In the genomic region with DNA sequence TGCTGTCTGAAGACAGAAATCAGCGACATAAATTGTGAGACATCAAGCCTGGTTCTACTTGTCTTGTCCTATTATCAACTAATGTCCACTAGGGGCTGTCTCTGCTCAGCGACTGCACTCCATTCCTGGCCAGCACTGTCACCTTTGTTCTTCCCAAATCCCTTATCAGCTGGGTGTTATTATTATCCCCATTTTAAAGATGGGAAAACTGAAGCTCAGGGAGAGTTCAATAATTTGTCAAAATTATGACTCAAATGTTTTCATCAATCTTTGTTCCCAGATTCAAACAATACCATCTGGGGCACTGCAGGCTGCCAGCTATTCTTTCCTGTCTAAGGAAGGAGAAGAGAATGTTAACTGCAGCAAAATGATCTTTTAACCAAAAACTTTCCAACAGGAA, we compare ENCODE assay signal across 11 cellular contexts.
A peak's percentile ranks its signal among the peaks of the same experiment; 100 is the strongest.
DNase-seq lines count a peak whose midpoint lies in the region; ATAC-seq and TF ChIP-seq lines count a peak whose summit lies in the region.
"Had no signal": no experiment of that assay in that cellular context is flagged by ENCODE, and none has a peak within 500 bp of the region (broad histone marks: within the 10 kb centered on the region; RNA-seq: fewer than 3 reads in every experiment).

No MANE protein-coding gene starts in this region.

- H3K4me1 ChIP-seq in psoas muscle: peaks cover 8% of the 10 kb centered on the region

- H3K4me1 Mint-ChIP-seq in activated CD8-positive, alpha-beta T cell treated with anti-CD3 and anti-CD28 coated beads, Interleukin-2, amount 10 ng/mL, durations not matched to agents 7 days and 5 days (ENCODE audit: low read depth): no peaks in the 10 kb centered on the region
- H3K4me1 Mint-ChIP-seq: B cell had no signal

- POLR2A ChIA-PET in activated CD8-positive, alpha-beta T cell treated with anti-CD3 and anti-CD28 coated beads, Interleukin-2, amount 10 ng/mL, durations not matched to agents 7 days and 5 days (lab: Charles Lee): no interaction called here

- 49 to 60% (median 52%) methylated on average over 2 of the region's 2 CpGs for WGBS in psoas muscle, 3 donors

- TF ChIP-seq CTCF in psoas muscle (IDR thresholded peaks at IDR 0.05): no peak

- no peaks in the 10 kb centered on the region for H3K27me3 ChIP-seq in psoas muscle (ENCODE audit: insufficient read depth in 3 of 3, low read length in 2 of 3)

- no peaks in the 10 kb centered on the region for H3K36me3 Mint-ChIP-seq in activated CD8-positive, alpha-beta T cell treated with anti-CD3 and anti-CD28 coated beads, Interleukin-2, amount 10 ng/mL, durations not matched to agents 7 days and 5 days (ENCODE audit: low read depth)
- H3K36me3 Mint-ChIP-seq: activated naive CD8-positive, alpha-beta T cell had no signal

- no peak overlapping the region for H3K4me3 Mint-ChIP-seq in activated CD8-positive, alpha-beta T cell treated with anti-CD3 and anti-CD28 coated beads, Interleukin-2, amount 10 ng/mL, durations not matched to agents 7 days and 5 days
- H3K4me3 Mint-ChIP-seq: activated naive CD8-positive, alpha-beta T cell; B cell had no signal

- H3K9me3 Mint-ChIP-seq in activated CD8-positive, alpha-beta T cell treated with anti-CD3 and anti-CD28 coated beads, Interleukin-2, amount 10 ng/mL, durations not matched to agents 7 days and 5 days (ENCODE audit: insufficient read depth): no peaks in the 10 kb centered on the region

- ATAC-seq in psoas muscle (peak in 3 of 4 donors; percentile 42 to 67 (median 62)), GM19397 (IDR thresholded peaks at IDR 0.05; ENCODE audit: unreplicated experiment) (no peak)
- no peak for ATAC-seq in activated CD8-positive, alpha-beta T cell treated with anti-CD3 and anti-CD28 coated beads, Interleukin-2, amount 10 ng/mL, durations not matched to agents 7 days and 5 days

- peak; percentile 4 for DNase-seq in NCI-H1694 (lab: John Stamatoyannopoulos, UW)
- DNase-seq in NCI-H1694 treated with DMSO at 0.1 percent for 48 hours (lab: John Stamatoyannopoulos, UW): no peak
- peak; percentile 17 for DNase-seq in LoVo (ENCODE audit: low spot score)
- DNase-seq in dermis microvascular lymphatic vessel endothelial cell (ENCODE audit: low read depth in 2 of 2): peak; percentile 9 to 55
- no peak for DNase-seq in psoas muscle
- DNase-seq in NCI-H2029 treated with DMSO at 0.1 percent for 48 hours (lab: John Stamatoyannopoulos, UW): no peak
- DNase-seq in activated CD8-positive, alpha-beta T cell treated with anti-CD3 and anti-CD28 coated beads, Interleukin-2, amount 10 ng/mL, durations not matched to agents 7 days and 5 days: no peak

- H3K27ac Mint-ChIP-seq in activated CD8-positive, alpha-beta T cell treated with anti-CD3 and anti-CD28 coated beads, Interleukin-2, amount 10 ng/mL, durations not matched to agents 7 days and 5 days: no peak overlapping the region
- H3K27ac Mint-ChIP-seq: activated naive CD8-positive, alpha-beta T cell; B cell had no signal

- CTCF ChIA-PET in activated CD8-positive, alpha-beta T cell treated with anti-CD3 and anti-CD28 coated beads, Interleukin-2, amount 10 ng/mL, durations not matched to agents 7 days and 5 days (lab: Charles Lee): no interaction called here

- H3K4me3 ChIP-seq in psoas muscle: no peak overlapping the region
- H3K4me3 ChIP-seq: HAP-1 had no signal

- no peak overlapping the region for H3K27ac ChIP-seq in psoas muscle

- intact Hi-C loops in psoas muscle (cut with DNase I): no loop called here

- peaks cover 6% of the 10 kb centered on the region for H3K27me3 Mint-ChIP-seq in activated CD8-positive, alpha-beta T cell treated with anti-CD3 and anti-CD28 coated beads, Interleukin-2, amount 10 ng/mL, durations not matched to agents 7 days and 5 days (ENCODE audit: low read depth)

- H3K9me3 ChIP-seq in psoas muscle: no peaks in the 10 kb centered on the region
- H3K9me3 ChIP-seq: HAP-1 had no signal

- H3K36me3 ChIP-seq in psoas muscle (ENCODE audit: insufficient read depth in 1 of 2, low read depth in 1 of 2): no peaks in the 10 kb centered on the region
- H3K36me3 ChIP-seq: HAP-1 had no signal

Comparison
In these comparisons a context has a peak if more than half of its experiments do, and no peak if none do; other contexts are left out.
1. DNase-seq: peak in NCI-H1694 (single experiment), LoVo (single experiment) and dermis microvascular lymphatic vessel endothelial cell (2 of 2); none in NCI-H1694 treated with DMSO at 0.1 percent for 48 hours (single experiment), psoas muscle (0 of 2), NCI-H2029 treated with DMSO at 0.1 percent for 48 hours (single experiment) and activated CD8-positive, alpha-beta T cell treated with anti-CD3 and anti-CD28 coated beads, Interleukin-2, amount 10 ng/mL, durations not matched to agents 7 days and 5 days (single experiment).
2. ATAC-seq: peak in psoas muscle (3 of 4); none in activated CD8-positive, alpha-beta T cell treated with anti-CD3 and anti-CD28 coated beads, Interleukin-2, amount 10 ng/mL, durations not matched to agents 7 days and 5 days (single experiment) and GM19397 (single experiment).